ENCODE assay signal across 15 cellular contexts in the genomic region with DNA sequence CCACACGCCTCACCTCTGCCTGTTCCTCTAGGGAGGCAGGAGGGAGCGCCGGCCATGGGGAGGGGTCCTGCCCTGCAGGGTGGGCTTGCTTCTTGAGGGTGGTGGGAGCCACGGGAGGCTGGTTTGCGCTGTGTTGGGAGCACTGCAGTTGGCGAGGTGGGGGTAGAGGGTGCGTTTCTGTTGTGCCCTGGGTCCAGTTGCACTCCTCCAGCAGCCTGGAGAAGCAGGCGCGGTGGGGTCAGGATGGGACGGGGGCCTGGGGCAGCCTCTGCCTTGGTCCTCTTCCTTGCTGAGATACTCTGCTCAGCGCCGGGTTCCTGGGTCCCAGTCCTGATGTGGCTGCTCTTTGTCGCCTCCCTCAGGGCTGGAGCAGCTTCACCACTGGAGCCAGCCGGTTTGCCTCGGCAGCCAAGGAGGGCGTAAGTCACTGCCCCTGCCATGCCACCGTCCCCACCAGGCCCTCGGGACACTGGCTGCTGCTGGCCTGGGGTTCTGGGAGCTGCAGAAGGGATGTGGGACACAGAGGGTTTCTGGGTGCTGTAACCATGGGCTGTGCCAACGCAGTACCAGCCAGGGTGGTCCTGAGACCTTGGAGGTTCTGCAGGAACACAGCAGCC. TPM values are rescaled to one million over a fixed set of nuclear protein-coding genes. Genes with fewer than 3 reads are reported as not detected.
DNase-seq lines count a peak whose midpoint lies in the region; ATAC-seq and TF ChIP-seq lines count a peak whose summit lies in the region.
"Had no signal": no experiment of that assay in that cellular context is flagged by ENCODE, and none has a peak within 500 bp of the region (broad histone marks: within the 10 kb centered on the region; RNA-seq: fewer than 3 reads in every experiment).

No MANE protein-coding gene starts in this region.

- peaks cover 23% of the 10 kb centered on the region for H3K36me3 Mint-ChIP-seq in osteocyte (ENCODE audit: unreplicated experiment)

- no peak overlapping the region for H3K4me2 ChIP-seq in IMR-90 (ENCODE audit: low read depth, low read length)

- H3K23ac ChIP-seq in IMR-90 (ENCODE audit: low read depth, low read length): no peak overlapping the region

- no peaks in the 10 kb centered on the region for H3K9me1 ChIP-seq in IMR-90 (ENCODE audit: insufficient read depth, low read length)

- no TSS peak for BruUV-seq in IMR-90 (replicated peaks; lab: Mats Ljungman, UMichigan)

- intact Hi-C loops in IMR-90 (cut with micrococcal nuclease): no loop called here

- no peak overlapping the region for H2BK120ac ChIP-seq in IMR-90 (ENCODE audit: low read depth, low read length)

- H3K27me3 Mint-ChIP-seq in osteocyte (ENCODE audit: unreplicated experiment): no peaks in the 10 kb centered on the region
- H3K27me3 Mint-ChIP-seq in stimulated activated naive CD8-positive, alpha-beta T cell treated with anti-CD3 and anti-CD28 coated beads, Interleukin-15, amount 100 ng/mL, for 72 hours: no peaks in the 10 kb centered on the region
- H3K27me3 Mint-ChIP-seq: activated T-cell treated with anti-CD3 and anti-CD28 coated beads, Interleukin-2, amount 50 U/mL, for 24 hours had no signal

- DNase-seq in DMS53 (lab: John Stamatoyannopoulos, UW): peak; percentile 47
- DNase-seq in DMS53 treated with DMSO at 0.1 percent for 48 hours (lab: John Stamatoyannopoulos, UW; ENCODE audit: unreplicated experiment): no peak
- DNase-seq in IMR-90: no peak
- no peak for DNase-seq in brain microvascular endothelial cell
- no peak for DNase-seq in osteocyte (ENCODE audit: extremely low spot score, unreplicated experiment)
- no peak for DNase-seq in COR-L47 (lab: John Stamatoyannopoulos, UW)
- DNase-seq in stimulated activated naive CD8-positive, alpha-beta T cell treated with anti-CD3 and anti-CD28 coated beads, Interleukin-15, amount 100 ng/mL, for 72 hours: no peak
- DNase-seq: activated T-cell treated with anti-CD3 and anti-CD28 coated beads, Interleukin-2, amount 50 U/mL, for 24 hours; NCI-H345; stimulated activated CD4-positive, alpha-beta T cell treated with anti-CD3 and anti-CD28 coated beads, Interleukin-4, amount 100 ng/mL, for 24 hours had no signal

- H3K4ac ChIP-seq in IMR-90 (ENCODE audit: low read depth, low read length): no peak overlapping the region

- H3K27ac ChIP-seq in IMR-90 (ENCODE audit: insufficient read depth, low read length) (no peak overlapping the region), brain microvascular endothelial cell (no peak overlapping the region)
- H3K27ac ChIP-seq: neutrophil, thoracic aorta had no signal

- H4K5ac ChIP-seq in IMR-90 (ENCODE audit: low read depth, low read length): no peak overlapping the region

- H2AFZ ChIP-seq in IMR-90 (replicated peaks; ENCODE audit: low read length, poor library complexity): no peak overlapping the region

- no peaks in the 10 kb centered on the region for H3K4me1 ChIP-seq in IMR-90 (ENCODE audit: control insufficient read depth, insufficient read depth, low read length)

- H3K56ac ChIP-seq in IMR-90 (ENCODE audit: extremely low read depth, insufficient read depth, low read length): no peak overlapping the region

- H3K36me3 ChIP-seq in IMR-90 (ENCODE audit: control insufficient read depth, insufficient read depth, low read length): peaks cover 85% of the 10 kb centered on the region
- peaks cover 98% of the 10 kb centered on the region for H3K36me3 ChIP-seq in brain microvascular endothelial cell (replicated peaks)

- peak overlapping the region; percentile 42 for H2AK9ac ChIP-seq in IMR-90 (replicated peaks; ENCODE audit: low read depth, low read length, poor library complexity)

- WGBS in IMR-90 (ENCODE audit: extremely low coverage in 2 of 2, insufficient read length in 1 of 2), 2 experiments: 71% methylated on average over 14 of the region's 19 CpGs; no CpG with 5 or more reads in 1 of the 2 experiments

- no peak overlapping the region for H3K4me3 Mint-ChIP-seq in osteocyte (ENCODE audit: unreplicated experiment)
- H3K4me3 Mint-ChIP-seq in stimulated activated naive CD8-positive, alpha-beta T cell treated with anti-CD3 and anti-CD28 coated beads, Interleukin-15, amount 100 ng/mL, for 72 hours: no peak overlapping the region
- H3K4me3 Mint-ChIP-seq: activated T-cell treated with anti-CD3 and anti-CD28 coated beads, Interleukin-2, amount 50 U/mL, for 24 hours had no signal

- H2BK20ac ChIP-seq in IMR-90 (ENCODE audit: low read depth, low read length): no peak overlapping the region

- no peak overlapping the region for H4K8ac ChIP-seq in IMR-90 (ENCODE audit: low read depth in 2 of 2, low read length in 2 of 2)

- H3K27me3 ChIP-seq in IMR-90 (ENCODE audit: control insufficient read depth, insufficient read depth, low read length) (no peaks in the 10 kb centered on the region), brain microvascular endothelial cell (replicated peaks) (no peaks in the 10 kb centered on the region)
- H3K27me3 ChIP-seq: neutrophil had no signal

- H3K18ac ChIP-seq in IMR-90 (ENCODE audit: low read depth, low read length): no peak overlapping the region

- no peak overlapping the region for H4K91ac ChIP-seq in IMR-90 (ENCODE audit: insufficient read depth, low read depth, low read length)

- no peak overlapping the region for H3K9ac ChIP-seq in IMR-90 (ENCODE audit: low read depth, low read length)

- dilution Hi-C loops in IMR-90 (cut with HindIII; ENCODE audit: low sequenced_read_pairs, unreplicated experiment): no loop called here

- H3K79me1 ChIP-seq in IMR-90 (ENCODE audit: low read depth in 1 of 2, low read length in 2 of 2): peaks cover 18 to 38% of the 10 kb centered on the region in 2 experiments

- ATAC-seq in IMR-90 (ENCODE audit: low read depth) (peak; percentile 35; the same call in 1 of the 2 replicates), GM21515 (IDR thresholded peaks at IDR 0.05; ENCODE audit: unreplicated experiment) (no peak)
- ATAC-seq in stimulated activated naive CD8-positive, alpha-beta T cell treated with anti-CD3 and anti-CD28 coated beads, Interleukin-15, amount 100 ng/mL, for 72 hours: no peak

- no peak overlapping the region for H2BK15ac ChIP-seq in IMR-90 (ENCODE audit: low read depth, low read length)

- TF ChIP-seq CTCF in IMR-90 (conservative IDR thresholded peaks at IDR 0.05; ENCODE audit: low read depth, low read length) (peak; percentile 37), brain microvascular endothelial cell (IDR thresholded peaks at IDR 0.05; ENCODE audit: low read depth, low read length, missing control alignments) (peak; percentile 62), osteocyte (IDR thresholded peaks at IDR 0.05) (peak; percentile 29)

- no peak overlapping the region for H3K27ac Mint-ChIP-seq in osteocyte (ENCODE audit: unreplicated experiment)
- no peak overlapping the region for H3K27ac Mint-ChIP-seq in stimulated activated naive CD8-positive, alpha-beta T cell treated with anti-CD3 and anti-CD28 coated beads, Interleukin-15, amount 100 ng/mL, for 72 hours
- H3K27ac Mint-ChIP-seq: activated T-cell treated with anti-CD3 and anti-CD28 coated beads, Interleukin-2, amount 50 U/mL, for 24 hours had no signal

- POLR2A ChIA-PET in IMR-90 (lab: Charles Lee; ENCODE audit: unreplicated experiment): no interaction called here

- no peak overlapping the region for H3K4me3 ChIP-seq in IMR-90 (ENCODE audit: insufficient read depth, low read depth, low read length)
- no peak overlapping the region for H3K4me3 ChIP-seq in brain microvascular endothelial cell (ENCODE audit: low read depth, low read length)
- H3K4me3 ChIP-seq: thoracic aorta had no signal

- no peak for TF ChIP-seq POLR2A in IMR-90 (IDR thresholded peaks at IDR 0.05; ENCODE audit: low read depth, low read length)

- TF ChIP-seq RAD21 in IMR-90 (IDR thresholded peaks at IDR 0.05; ENCODE audit: low read length): peak; percentile 26; the same call in 1 of the 2 replicates

- in situ Hi-C loops in IMR-90 (cut with MboI; ENCODE audit: low sequenced_read_pairs) (no loop called here), brain microvascular endothelial cell (cut with HindIII; ENCODE audit: low pct_ligation_motif_present, low sequenced_read_pairs) (no loop called here)

- CTCF ChIA-PET in IMR-90 (lab: Yijun Ruan, JAX): interaction anchor here (1.1 kb wide), 1 partner anchor 29 kb away, joined by 4 read pairs; no protein-coding TSS in a partner anchor

- no peaks in the 10 kb centered on the region for H3K9me3 Mint-ChIP-seq in osteocyte (ENCODE audit: unreplicated experiment)
- H3K9me3 Mint-ChIP-seq in stimulated activated naive CD8-positive, alpha-beta T cell treated with anti-CD3 and anti-CD28 coated beads, Interleukin-15, amount 100 ng/mL, for 72 hours: no peaks in the 10 kb centered on the region
- H3K9me3 Mint-ChIP-seq: activated T-cell treated with anti-CD3 and anti-CD28 coated beads, Interleukin-2, amount 50 U/mL, for 24 hours had no signal

- no peak overlapping the region for H2AK5ac ChIP-seq in IMR-90 (ENCODE audit: low read depth, low read length)

- peaks cover 58% of the 10 kb centered on the region for H4K20me1 ChIP-seq in IMR-90 (ENCODE audit: insufficient read depth, low read length)

- no peaks in the 10 kb centered on the region for H3K9me3 ChIP-seq in IMR-90 (ENCODE audit: control insufficient read depth, insufficient read depth, low read length)
- H3K9me3 ChIP-seq: neutrophil, thoracic aorta had no signal

- H3K4me1 Mint-ChIP-seq in osteocyte (ENCODE audit: unreplicated experiment): no peaks in the 10 kb centered on the region
- no peaks in the 10 kb centered on the region for H3K4me1 Mint-ChIP-seq in stimulated activated naive CD8-positive, alpha-beta T cell treated with anti-CD3 and anti-CD28 coated beads, Interleukin-15, amount 100 ng/mL, for 72 hours

- H2BK5ac ChIP-seq in IMR-90 (ENCODE audit: low read depth, low read length, poor library complexity, severe bottlenecking): no peak overlapping the region

- H3K14ac ChIP-seq in IMR-90 (replicated peaks; ENCODE audit: low read depth, low read length): no peak overlapping the region

RNA-seq across cellular contexts. Expression of a gene that starts 8.4 kb away (rescaled TPM):
- total RNA-seq in IMR-90 (2012; rRNA removed) (54.7 and 59.1 TPM in 2 replicates), osteocyte (116 and 119 TPM in 2 replicates)
- 194 and 203 TPM in 2 replicates for polyA plus RNA-seq in IMR-90 (2012; rRNA removed)
- polyA plus RNA-seq in IMR-90 (2012; cell fraction: cytosol; rRNA removed): 96.9 and 108 TPM in 2 replicates
- 1,020 and 2,202 TPM in 2 replicates for polyA plus RNA-seq in IMR-90 (2012; cell fraction: nucleus; rRNA removed; ENCODE audit: low replicate concordance)

RNA-seq across cellular contexts. Expression of a gene that starts 11.9 kb away (rescaled TPM):
- total RNA-seq in IMR-90 (2012; rRNA removed) (not detected in 2 replicates), osteocyte (not detected in 2 replicates)
- not detected in 2 replicates for polyA plus RNA-seq in IMR-90 (2012; rRNA removed)
- not detected in 2 replicates for polyA plus RNA-seq in IMR-90 (2012; cell fraction: cytosol; rRNA removed)
- polyA plus RNA-seq in IMR-90 (2012; cell fraction: nucleus; rRNA removed; ENCODE audit: low replicate concordance): 0.07 and 0.10 TPM in 2 replicates
- total RNA-seq: T-helper 2 cell treated with Interferon-gamma antibody and Interleukin-4, amounts not matched to agents 100 ng/mL and 5 ng/mL, for 36 hours; thoracic aorta had no signal

RNA-seq across cellular contexts. Expression of a gene that starts 26.8 kb away (rescaled TPM):
- total RNA-seq in IMR-90 (2012; rRNA removed) (not detected in 2 replicates), osteocyte (0.62 TPM in 1 of 2 replicates, not detected in the other)
- polyA plus RNA-seq in IMR-90 (2012; rRNA removed): not detected in 2 replicates
- polyA plus RNA-seq in IMR-90 (2012; cell fraction: cytosol; rRNA removed): not detected in 2 replicates
- polyA plus RNA-seq in IMR-90 (2012; cell fraction: nucleus; rRNA removed; ENCODE audit: low replicate concordance): not detected in 2 replicates
- total RNA-seq: T-helper 2 cell treated with Interferon-gamma antibody and Interleukin-4, amounts not matched to agents 100 ng/mL and 5 ng/mL, for 36 hours; thoracic aorta had no signal

RNA-seq across cellular contexts. Expression of a gene that starts 45.3 kb away (rescaled TPM):
- total RNA-seq in IMR-90 (2012; rRNA removed) (not detected in 2 replicates), osteocyte (not detected in 2 replicates)
- polyA plus RNA-seq in IMR-90 (2012; rRNA removed): not detected in 2 replicates
- 0.02 TPM in 1 of 2 replicates, not detected in the other for polyA plus RNA-seq in IMR-90 (2012; cell fraction: cytosol; rRNA removed)
- polyA plus RNA-seq in IMR-90 (2012; cell fraction: nucleus; rRNA removed; ENCODE audit: low replicate concordance): not detected in 2 replicates
- total RNA-seq: cerebellum; T-helper 2 cell treated with Interferon-gamma antibody and Interleukin-4, amounts not matched to agents 100 ng/mL and 5 ng/mL, for 36 hours; thoracic aorta had no signal
